Comparison of ENCODE assay signal across 1 cellular context in genomic region chr12:109962388-109962787, GRCh38.
TF ChIP-seq lines count a peak whose summit lies in the region.

No MANE protein-coding gene starts in this region.

TF ChIP-seq in H1, 55 proteins besides CTCF, POLR2A, EP300 and RAD21:
- TF ChIP-seq POLR2AphosphoS5 (IDR thresholded peaks at IDR 0.05; ENCODE audit: low read depth, low read length) (no peak), SUZ12 (IDR thresholded peaks at IDR 0.05; ENCODE audit: low read length) (no peak), CBX5 (IDR thresholded peaks at IDR 0.05; ENCODE audit: low read depth, low read length) (no peak), SP2 (IDR thresholded peaks at IDR 0.05; ENCODE audit: low read length) (no peak), KDM1A (IDR thresholded peaks at IDR 0.05; ENCODE audit: borderline replicate concordance, low read length) (no peak), SIN3A (conservative IDR thresholded peaks at IDR 0.05 in 1 of 2, IDR thresholded peaks at IDR 0.05 in 1 of 2; ENCODE audit: low read depth in 1 of 2, low read length in 2 of 2) (no peak), CEBPB (IDR thresholded peaks at IDR 0.05; ENCODE audit: low read depth, low read length) (no peak), TCF12 (IDR thresholded peaks at IDR 0.05; ENCODE audit: low read depth, low read length) (no peak), E2F6 (IDR thresholded peaks at IDR 0.05) (no peak), CTBP2 (IDR thresholded peaks at IDR 0.05; ENCODE audit: borderline replicate concordance, insufficient read depth, insufficient read length, low read length) (no peak), FOSL1 (IDR thresholded peaks at IDR 0.05; ENCODE audit: insufficient read depth, low read depth, low read length) (no peak), POU5F1 (IDR thresholded peaks at IDR 0.05; ENCODE audit: low read depth, low read length) (no peak), RBBP5 (IDR thresholded peaks at IDR 0.05; ENCODE audit: borderline replicate concordance, low read depth, low read length) (no peak), YY1 (IDR thresholded peaks at IDR 0.05; ENCODE audit: low read depth, low read length) (no peak)
